In genomic region chr4:9762823-9763475, GRCh38 we compare ENCODE assay signal across 9 cellular contexts. TPM values are rescaled to one million over a fixed set of nuclear protein-coding genes. Genes with fewer than 3 reads are reported as not detected.
DNase-seq lines count a peak whose midpoint lies in the region; ATAC-seq, FAIRE-seq and TF ChIP-seq lines count a peak whose summit lies in the region.
"Had no signal": no experiment of that assay in that cellular context is flagged by ENCODE, and none has a peak within 500 bp of the region (broad histone marks: within the 10 kb centered on the region; RNA-seq: fewer than 3 reads in every experiment).

No MANE protein-coding gene starts in this region.

- no peak overlapping the region for H3K4me3 ChIP-seq in BJ (ENCODE audit: low read depth, low read length)
- H3K4me3 ChIP-seq in trophoblast cell (ENCODE audit: low read depth, low read length), result no peak overlapping the region

- H4K8ac ChIP-seq in trophoblast cell (ENCODE audit: low read depth, low read length), result no peak overlapping the region

- POLR2A ChIA-PET in BJ (lab: Charles Lee), result no interaction called here
- POLR2A ChIA-PET in WTC11 (lab: Charles Lee), result no interaction called here

- H3K4me2 ChIP-seq in trophoblast cell (ENCODE audit: low read length), result no peak overlapping the region

- H3K4me3 Mint-ChIP-seq in WTC11, result no peak overlapping the region

- H3K9ac ChIP-seq in trophoblast cell (ENCODE audit: low read length), result no peak overlapping the region

- WGBS in trophoblast cell (ENCODE audit: extremely low coverage, insufficient coverage, insufficient read length), result no CpG with 5 or more reads among the region's 11 CpGs

- no peak overlapping the region for H2AFZ ChIP-seq in trophoblast cell (ENCODE audit: insufficient read depth, low read length, poor library complexity)

- peaks cover 3% of the 10 kb centered on the region; the same call in 1 of the 2 replicates for H3K27me3 Mint-ChIP-seq in WTC11 (ENCODE audit: low read depth)

- no peaks in the 10 kb centered on the region for H3K9me3 ChIP-seq in trophoblast cell (ENCODE audit: insufficient read depth, low read depth, low read length)

- H3K27ac ChIP-seq in trophoblast cell (ENCODE audit: low read depth, low read length), result no peak overlapping the region

- H3K4ac ChIP-seq in trophoblast cell (ENCODE audit: low read depth, low read length), result no peak overlapping the region

- H3K36me3 ChIP-seq in BJ (ENCODE audit: control insufficient read depth, insufficient read depth, low read length), result no peaks in the 10 kb centered on the region
- H3K36me3 ChIP-seq in trophoblast cell (ENCODE audit: control insufficient read depth in 1 of 2, insufficient read depth in 2 of 2, low read length in 2 of 2), result no peaks in the 10 kb centered on the region

- H3K79me1 ChIP-seq in trophoblast cell (ENCODE audit: low read length), result no peaks in the 10 kb centered on the region

- no peak overlapping the region for H3K23ac ChIP-seq in trophoblast cell (ENCODE audit: low read length)

- TF ChIP-seq POLR2A in GM12892 (IDR thresholded peaks at IDR 0.05; ENCODE audit: low read depth, low read length), result no peak

- CTCF ChIA-PET in BJ (lab: Yijun Ruan, JAX), result interaction anchor here (0.6 to 7.3 kb wide), 14 partner anchors 8 to 304 kb away, joined by 3 to 59 read pairs (median 4); partner anchors contain the start of gene SLC2A9
- CTCF ChIA-PET in WTC11 (lab: Charles Lee), result interaction anchor here (0.7 to 5.8 kb wide), 7 partner anchors 19 to 256 kb away, joined by 3 to 118 read pairs (median 3); no protein-coding TSS in a partner anchor

- H2AK5ac ChIP-seq in trophoblast cell (ENCODE audit: low read length), result no peak overlapping the region

- no peaks in the 10 kb centered on the region for H3K79me2 ChIP-seq in trophoblast cell (ENCODE audit: control insufficient read depth, insufficient read depth, low read length, poor library complexity)

- H3K36me3 Mint-ChIP-seq in WTC11, result no peaks in the 10 kb centered on the region

- H3K14ac ChIP-seq in trophoblast cell (ENCODE audit: low read length), result no peak overlapping the region

- no peak; the same call in 1 of the 2 replicates for ATAC-seq in WTC11
- ATAC-seq in HG03565 (IDR thresholded peaks at IDR 0.05; ENCODE audit: unreplicated experiment), result no peak
- ATAC-seq in HG03039 (IDR thresholded peaks at IDR 0.05; ENCODE audit: unreplicated experiment), result no peak

- H3K4me1 ChIP-seq in trophoblast cell (ENCODE audit: control insufficient read depth in 1 of 2, insufficient read depth in 2 of 2, low read length in 2 of 2), result no peaks in the 10 kb centered on the region

- H2BK120ac ChIP-seq in trophoblast cell (ENCODE audit: insufficient read depth, low read length, poor library complexity), result no peak overlapping the region

- H2BK5ac ChIP-seq in trophoblast cell (ENCODE audit: low read depth, low read length, poor library complexity), result no peak overlapping the region

- no peak overlapping the region for H4K91ac ChIP-seq in trophoblast cell (ENCODE audit: low read depth, low read length)

- DNase-seq in BJ (ENCODE audit: low read depth), result no peak
- peak; percentile 29 for DNase-seq in GM12892 (ENCODE audit: insufficient read length)
- peak; percentile 54 for DNase-seq in NCI-H2029 treated with DMSO at 0.1 percent for 48 hours (lab: John Stamatoyannopoulos, UW)
- DNase-seq in WTC11 (ENCODE audit: low spot score), result peak; percentile 58
- peak; percentile 62 for DNase-seq in foreskin melanocyte
- DNase-seq in trophoblast cell, result peak; percentile 59 to 84
- DNase-seq: right cardiac atrium had no signal

- H3K27ac Mint-ChIP-seq in WTC11, result no peak overlapping the region

- H3K18ac ChIP-seq in trophoblast cell (ENCODE audit: low read length), result no peak overlapping the region

- H3K27me3 ChIP-seq in BJ (ENCODE audit: control insufficient read depth, insufficient read depth, low read length), result no peaks in the 10 kb centered on the region
- H3K27me3 ChIP-seq in trophoblast cell (ENCODE audit: insufficient read depth, low read length), result no peaks in the 10 kb centered on the region

- no peaks in the 10 kb centered on the region for H3K9me3 Mint-ChIP-seq in WTC11

- FAIRE-seq in GM12892 (lab: Jason Lieb, UNC), result peak; percentile 38

- H3K4me1 Mint-ChIP-seq in WTC11, result peaks cover 2% of the 10 kb centered on the region

- H4K12ac ChIP-seq in trophoblast cell (ENCODE audit: low read depth, low read length), result no peak overlapping the region

- TF ChIP-seq CTCF in BJ (IDR thresholded peaks at IDR 0.05; ENCODE audit: insufficient read depth, low read depth, low read length), result peak; percentile 72
- peak; percentile 44; the same call in 1 of the 2 replicates for TF ChIP-seq CTCF in WTC11 (IDR thresholded peaks at IDR 0.05)

- H2BK12ac ChIP-seq in trophoblast cell (ENCODE audit: low read length), result no peak overlapping the region

TF ChIP-seq in WTC11, 78 proteins besides CTCF, POLR2A, EP300 and RAD21 (continues in another document):
- no peak for TF ChIP-seq FOXJ3 (CRISPR knock-in tag; IDR thresholded peaks at IDR 0.05; ENCODE audit: borderline replicate concordance)
- TF ChIP-seq GABPB1 (CRISPR knock-in tag; IDR thresholded peaks at IDR 0.05), result no peak
- TF ChIP-seq ZNF416 (CRISPR knock-in tag; IDR thresholded peaks at IDR 0.05), result no peak
- no peak for TF ChIP-seq NFE2L1 (CRISPR knock-in tag; IDR thresholded peaks at IDR 0.05)
- TF ChIP-seq AR (CRISPR knock-in tag; IDR thresholded peaks at IDR 0.05), result no peak
- TF ChIP-seq PREB (CRISPR knock-in tag; IDR thresholded peaks at IDR 0.05; ENCODE audit: borderline replicate concordance), result no peak
- TF ChIP-seq FOXP1 (CRISPR knock-in tag; IDR thresholded peaks at IDR 0.05; ENCODE audit: borderline replicate concordance), result no peak
- TF ChIP-seq CBFB (CRISPR knock-in tag; IDR thresholded peaks at IDR 0.05; ENCODE audit: low read depth), result no peak
- TF ChIP-seq NFYB (CRISPR knock-in tag; conservative IDR thresholded peaks at IDR 0.05; ENCODE audit: low read depth), result no peak
- no peak for TF ChIP-seq ATF2 (CRISPR knock-in tag; IDR thresholded peaks at IDR 0.05; ENCODE audit: borderline replicate concordance, low read depth)
- TF ChIP-seq E2F5 (CRISPR knock-in tag; IDR thresholded peaks at IDR 0.05), result no peak
- no peak for TF ChIP-seq ZNF396 (CRISPR knock-in tag; IDR thresholded peaks at IDR 0.05; ENCODE audit: borderline replicate concordance)
- no peak for TF ChIP-seq IRF2 (CRISPR knock-in tag; IDR thresholded peaks at IDR 0.05; ENCODE audit: borderline replicate concordance, low read depth)

RNA-seq across cellular contexts. Expression of gene DRD5, which starts 18.5 kb away (rescaled TPM):
- polyA plus RNA-seq in BJ (2011; rRNA removed), result not detected in 2 replicates
- polyA minus RNA-seq in BJ (2011; rRNA and poly(A)+ RNA removed), result not detected in 2 replicates
- polyA plus RNA-seq in GM12892 (2012; ENCODE audit: missing spikeins), result not detected
- total RNA-seq in WTC11 (2021), result 0.07 TPM in 2 of 3 replicates, not detected in the other
- not detected in 2 replicates for polyA plus RNA-seq in trophoblast cell (2013)
- total RNA-seq: right cardiac atrium had no signal
